ENCODE assay signal across 1 cellular context in genomic region chr1:205124726-205125125, GRCh38.
A peak's percentile ranks its signal among the peaks of the same experiment; 100 is the strongest.
TF ChIP-seq lines count a peak whose summit lies in the region.

No MANE protein-coding gene starts in this region.

TF ChIP-seq in GM12878, 131 proteins besides CTCF, POLR2A, EP300 and RAD21 (continues in another document):
- TF ChIP-seq DPF2 (IDR thresholded peaks at IDR 0.05) = 0 out of 2 replicates have a peak, but pooled peaks have one; percentile 36
- TF ChIP-seq SREBF2 (IDR thresholded peaks at IDR 0.05; ENCODE audit: low read length) = no peak
- TF ChIP-seq SKIL (IDR thresholded peaks at IDR 0.05; ENCODE audit: low read depth, poor library complexity, severe bottlenecking) = peak; percentile 42
- no peak for TF ChIP-seq NR2C1 (IDR thresholded peaks at IDR 0.05)
- TF ChIP-seq RAD51 (IDR thresholded peaks at IDR 0.05) = no peak
- no peak for TF ChIP-seq ZSCAN29 (IDR thresholded peaks at IDR 0.05)
- no peak for TF ChIP-seq SUPT20H (IDR thresholded peaks at IDR 0.05; ENCODE audit: borderline replicate concordance, control insufficient read depth, low read depth, low read length)
- peak; percentile 21; the same call in 1 of the 2 replicates for TF ChIP-seq PKNOX1 (IDR thresholded peaks at IDR 0.05)
- TF ChIP-seq MEF2A (IDR thresholded peaks at IDR 0.05; ENCODE audit: insufficient read depth, low read depth, low read length) = no peak
- TF ChIP-seq RCOR1 (conservative IDR thresholded peaks at IDR 0.05; ENCODE audit: low read depth, low read length) = 0 out of 2 replicates have a peak, but pooled peaks have one; percentile 34
- TF ChIP-seq PAX8 (IDR thresholded peaks at IDR 0.05) = no peak
- no peak for TF ChIP-seq RB1 (IDR thresholded peaks at IDR 0.05; ENCODE audit: borderline replicate concordance)
- no peak for TF ChIP-seq SIN3A (IDR thresholded peaks at IDR 0.05; ENCODE audit: low read depth, low read length)
- TF ChIP-seq IRF5 (IDR thresholded peaks at IDR 0.05; ENCODE audit: borderline replicate concordance) = no peak
- no peak for TF ChIP-seq CHD4 (IDR thresholded peaks at IDR 0.05)
- no peak for TF ChIP-seq TARDBP (IDR thresholded peaks at IDR 0.05; ENCODE audit: borderline replicate concordance)
- TF ChIP-seq SREBF1 (IDR thresholded peaks at IDR 0.05; ENCODE audit: low read length) = no peak
- TF ChIP-seq SPI1 (IDR thresholded peaks at IDR 0.05; ENCODE audit: borderline replicate concordance, insufficient read depth, low read depth, low read length) = peak; percentile 93
- no peak for TF ChIP-seq ZNF24 (IDR thresholded peaks at IDR 0.05)
- no peak for TF ChIP-seq WRNIP1 (IDR thresholded peaks at IDR 0.05; ENCODE audit: borderline replicate concordance, low read depth, low read length)
- no peak for TF ChIP-seq CUX1 (IDR thresholded peaks at IDR 0.05; ENCODE audit: insufficient replicate concordance, low read depth, low read length)
- no peak for TF ChIP-seq PBX3 (IDR thresholded peaks at IDR 0.05; ENCODE audit: insufficient replicate concordance, low read depth, low read length)
- no peak for TF ChIP-seq CHD1 (IDR thresholded peaks at IDR 0.05; ENCODE audit: low read depth, low read length)
- TF ChIP-seq ZBTB40 (IDR thresholded peaks at IDR 0.05; ENCODE audit: borderline replicate concordance) = no peak
- TF ChIP-seq EGR1 (IDR thresholded peaks at IDR 0.05; ENCODE audit: borderline replicate concordance in 1 of 2, low read depth in 2 of 2, low read length in 2 of 2) = no peak
- TF ChIP-seq RUNX3 (IDR thresholded peaks at IDR 0.05; ENCODE audit: low read length) = no peak; the same call in 1 of the 2 replicates
- TF ChIP-seq STAT3 (IDR thresholded peaks at IDR 0.05; ENCODE audit: low read depth, low read length) = no peak
- TF ChIP-seq ZBED1 (IDR thresholded peaks at IDR 0.05; ENCODE audit: borderline replicate concordance) = no peak
- TF ChIP-seq CBX5 (IDR thresholded peaks at IDR 0.05; ENCODE audit: low read depth) = no peak
- TF ChIP-seq IRF3 (IDR thresholded peaks at IDR 0.05) = no peak
- no peak for TF ChIP-seq ZNF687 (IDR thresholded peaks at IDR 0.05)
- TF ChIP-seq NKRF (conservative IDR thresholded peaks at IDR 0.05) = no peak
